20 cellular contexts compared by ENCODE assay signal in the genomic region with DNA sequence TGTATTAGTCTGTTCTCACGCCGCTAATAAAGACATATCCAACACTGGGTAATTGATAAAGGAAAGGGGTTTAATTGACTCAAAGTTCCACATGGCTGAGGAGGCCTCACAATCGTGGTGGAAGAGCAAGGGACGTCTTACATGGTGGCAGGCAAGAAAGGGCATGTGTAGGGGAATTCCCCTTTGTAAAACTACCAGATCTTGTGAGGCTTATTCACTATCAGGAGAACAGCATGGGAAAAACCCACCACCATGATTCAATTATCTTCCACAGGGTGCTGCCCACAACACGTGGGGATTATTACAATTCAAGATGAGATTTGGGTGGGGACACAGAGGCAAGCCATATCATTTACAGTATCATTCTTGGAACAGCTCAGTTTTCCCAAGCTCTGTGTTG.
DNase-seq lines count a peak whose midpoint lies in the region; ATAC-seq, FAIRE-seq and TF ChIP-seq lines count a peak whose summit lies in the region.
"Had no signal": no experiment of that assay in that cellular context is flagged by ENCODE, and none has a peak within 500 bp of the region (broad histone marks: within the 10 kb centered on the region; RNA-seq: fewer than 3 reads in every experiment).

No MANE protein-coding gene starts in this region.

- TF ChIP-seq POLR2A in IMR-90 (IDR thresholded peaks at IDR 0.05; ENCODE audit: low read depth, low read length) (no peak), stomach (IDR thresholded peaks at IDR 0.05) (no peak)

- ATAC-seq in IMR-90 (ENCODE audit: low read depth): no peak
- ATAC-seq: left cardiac atrium had no signal

- H3K4me3 ChIP-seq in IMR-90 (ENCODE audit: insufficient read depth, low read depth, low read length) (no peak overlapping the region), bronchial epithelial cell (ENCODE audit: low read depth, low read length) (no peak overlapping the region), stomach (no peak overlapping the region)
- H3K4me3 ChIP-seq: HAP-1, prostate gland, testis had no signal

- no peaks in the 10 kb centered on the region for H3K9me3 Mint-ChIP-seq in activated naive CD4-positive, alpha-beta T cell treated with anti-CD3 and anti-CD28 coated beads, Interleukin-2, amount 50 U/mL, for 24 hours
- peaks cover 16% of the 10 kb centered on the region for H3K9me3 Mint-ChIP-seq in stimulated activated naive CD8-positive, alpha-beta T cell treated with anti-CD3 and anti-CD28 coated beads, Interleukin-15, Interleukin-2, amounts not matched to agents 100 ng/mL and 50 ng/mL, for 24 hours

- no peak overlapping the region for H3K14ac ChIP-seq in IMR-90 (replicated peaks; ENCODE audit: low read depth, low read length)

- no peak overlapping the region for H2AK9ac ChIP-seq in IMR-90 (replicated peaks; ENCODE audit: low read depth, low read length, poor library complexity)

- H2AFZ ChIP-seq in IMR-90 (replicated peaks; ENCODE audit: low read length, poor library complexity): no peak overlapping the region

- DNase-seq in activated naive CD4-positive, alpha-beta T cell treated with anti-CD3 and anti-CD28 coated beads, Interleukin-2, amount 50 U/mL, for 16 hours: no peak
- DNase-seq in IMR-90 (peak; percentile 11), bronchial epithelial cell (ENCODE audit: low read depth) (peak; percentile 73), GF-D8 (lab: John Stamatoyannopoulos, UW) (no peak), stomach (no peak)
- DNase-seq: activated CD4-positive, alpha-beta memory T cell treated with anti-CD3 and anti-CD28 coated beads for 36 hours; cerebellar nuclear complex; left cardiac atrium; mesenchymal stem cell; NCI-H1092 treated with DMSO at 0.1 percent for 48 hours; NCI-H187 treated with DMSO at 0.1 percent for 48 hours; NCI-H69; T-helper 1 cell; testis had no signal

- no peak overlapping the region for H3K56ac ChIP-seq in IMR-90 (ENCODE audit: extremely low read depth, insufficient read depth, low read length)

- TF ChIP-seq CTCF in IMR-90 (conservative IDR thresholded peaks at IDR 0.05; ENCODE audit: low read depth, low read length) (no peak), bronchial epithelial cell (IDR thresholded peaks at IDR 0.05; ENCODE audit: insufficient read depth, low read length, severe bottlenecking) (no peak), stomach (IDR thresholded peaks at IDR 0.05) (no peak)

- FAIRE-seq in bronchial epithelial cell (lab: Jason Lieb, UNC): no peak
- FAIRE-seq: D721Med had no signal

- H3K9me3 ChIP-seq in IMR-90 (ENCODE audit: control insufficient read depth, insufficient read depth, low read length): no peaks in the 10 kb centered on the region
- H3K9me3 ChIP-seq in stomach: no peaks in the 10 kb centered on the region
- H3K9me3 ChIP-seq: HAP-1, prostate gland, testis had no signal

- no peak overlapping the region for H3K4ac ChIP-seq in IMR-90 (ENCODE audit: low read depth, low read length)

- TF ChIP-seq RAD21 in IMR-90 (IDR thresholded peaks at IDR 0.05; ENCODE audit: low read length): no peak

- BruUV-seq in IMR-90 (replicated peaks; lab: Mats Ljungman, UMichigan): no TSS peak

- no peaks in the 10 kb centered on the region; a peak in 1 of 4 replicates for H3K79me1 ChIP-seq in IMR-90 (ENCODE audit: low read depth in 1 of 2, low read length in 2 of 2)

- H3K4me1 Mint-ChIP-seq in activated naive CD4-positive, alpha-beta T cell treated with anti-CD3 and anti-CD28 coated beads, Interleukin-2, amount 50 U/mL, for 24 hours: peaks cover 62% of the 10 kb centered on the region
- H3K4me1 Mint-ChIP-seq in stimulated activated naive CD8-positive, alpha-beta T cell treated with anti-CD3 and anti-CD28 coated beads, Interleukin-15, Interleukin-2, amounts not matched to agents 100 ng/mL and 50 ng/mL, for 24 hours (ENCODE audit: low read depth): peaks cover 47% of the 10 kb centered on the region

- no peaks in the 10 kb centered on the region for H4K20me1 ChIP-seq in IMR-90 (ENCODE audit: insufficient read depth, low read length)

- CTCF ChIA-PET in IMR-90 (lab: Yijun Ruan, JAX): no interaction called here

- H3K9me1 ChIP-seq in IMR-90 (ENCODE audit: insufficient read depth, low read length): no peaks in the 10 kb centered on the region; the same call in 1 of the 2 replicates

- H2BK120ac ChIP-seq in IMR-90 (ENCODE audit: low read depth, low read length): no peak overlapping the region

- no peak overlapping the region for H2BK5ac ChIP-seq in IMR-90 (ENCODE audit: low read depth, low read length, poor library complexity, severe bottlenecking)

- no CpG with 5 or more reads among the region's 5 CpGs for WGBS in IMR-90 (ENCODE audit: extremely low coverage in 2 of 2, insufficient read length in 1 of 2), 2 experiments
- WGBS in stomach, 5 donors: 72 to 83% (median 76%) methylated on average over 5 of the region's 5 CpGs

- H3K27ac ChIP-seq in IMR-90 (ENCODE audit: insufficient read depth, low read length) (no peak overlapping the region), stomach (no peak overlapping the region)
- H3K27ac ChIP-seq: prostate gland, testis had no signal

- no peak overlapping the region for H2BK15ac ChIP-seq in IMR-90 (ENCODE audit: low read depth, low read length)

- TF ChIP-seq EP300 in stomach (IDR thresholded peaks at IDR 0.05): no peak

- H4K5ac ChIP-seq in IMR-90 (ENCODE audit: low read depth, low read length): no peak overlapping the region

- intact Hi-C loops in IMR-90 (cut with micrococcal nuclease) (loop anchor here (10.0 kb wide), 1 partner anchor 628 kb away; no protein-coding TSS in a partner anchor), stomach (cut with DNase I; ENCODE audit: low total_unique reads) (no loop called here)

- H3K23ac ChIP-seq in IMR-90 (ENCODE audit: low read depth, low read length): no peak overlapping the region

- no peak overlapping the region for H4K91ac ChIP-seq in IMR-90 (ENCODE audit: insufficient read depth, low read depth, low read length)

- peaks cover 28% of the 10 kb centered on the region for H3K36me3 Mint-ChIP-seq in activated naive CD4-positive, alpha-beta T cell treated with anti-CD3 and anti-CD28 coated beads, Interleukin-2, amount 50 U/mL, for 24 hours
- H3K36me3 Mint-ChIP-seq in stimulated activated naive CD8-positive, alpha-beta T cell treated with anti-CD3 and anti-CD28 coated beads, Interleukin-15, Interleukin-2, amounts not matched to agents 100 ng/mL and 50 ng/mL, for 24 hours (ENCODE audit: low read depth): peaks cover 62% of the 10 kb centered on the region

- H3K18ac ChIP-seq in IMR-90 (ENCODE audit: low read depth, low read length): no peak overlapping the region

- H3K27me3 ChIP-seq in IMR-90 (ENCODE audit: control insufficient read depth, insufficient read depth, low read length): no peaks in the 10 kb centered on the region
- no peaks in the 10 kb centered on the region for H3K27me3 ChIP-seq in bronchial epithelial cell (ENCODE audit: control insufficient read depth, insufficient read depth, low read length)
- H3K27me3 ChIP-seq in stomach: no peaks in the 10 kb centered on the region
- H3K27me3 ChIP-seq: testis had no signal

- peak overlapping the region; percentile 32 for H3K4me3 Mint-ChIP-seq in activated naive CD4-positive, alpha-beta T cell treated with anti-CD3 and anti-CD28 coated beads, Interleukin-2, amount 50 U/mL, for 24 hours
- peak overlapping the region; percentile 42 for H3K4me3 Mint-ChIP-seq in stimulated activated naive CD8-positive, alpha-beta T cell treated with anti-CD3 and anti-CD28 coated beads, Interleukin-15, Interleukin-2, amounts not matched to agents 100 ng/mL and 50 ng/mL, for 24 hours
- H3K4me3 Mint-ChIP-seq: activated CD4-positive, alpha-beta memory T cell treated with anti-CD3 and anti-CD28 coated beads for 36 hours; CD14-positive monocyte had no signal

- no peak overlapping the region for H2AK5ac ChIP-seq in IMR-90 (ENCODE audit: low read depth, low read length)

- no peak overlapping the region for H2BK20ac ChIP-seq in IMR-90 (ENCODE audit: low read depth, low read length)

- in situ Hi-C loops in IMR-90 (cut with MboI; ENCODE audit: low sequenced_read_pairs): loop anchor here (10.0 kb wide), 2 partner anchors 218 to 398 kb away; no protein-coding TSS in a partner anchor

- POLR2A ChIA-PET in IMR-90 (lab: Charles Lee; ENCODE audit: unreplicated experiment): no interaction called here

- peaks cover 4% of the 10 kb centered on the region; the same call in 1 of the 2 replicates for H3K4me1 ChIP-seq in IMR-90 (ENCODE audit: control insufficient read depth, insufficient read depth, low read length)
- H3K4me1 ChIP-seq in stomach: peaks cover 0 to 10% (median 7%) of the 10 kb centered on the region in 4 donors
- H3K4me1 ChIP-seq: HAP-1, prostate gland had no signal

- H3K36me3 ChIP-seq in IMR-90 (ENCODE audit: control insufficient read depth, insufficient read depth, low read length) (no peaks in the 10 kb centered on the region), bronchial epithelial cell (ENCODE audit: control insufficient read depth, insufficient read depth, low read length) (no peaks in the 10 kb centered on the region), stomach (peaks cover 2 to 15% (median 7%) of the 10 kb centered on the region in 4 donors)
- H3K36me3 ChIP-seq: HAP-1, prostate gland had no signal

- H3K4me2 ChIP-seq in IMR-90 (ENCODE audit: low read depth, low read length): no peak overlapping the region

- dilution Hi-C loops in IMR-90 (cut with HindIII; ENCODE audit: low sequenced_read_pairs, unreplicated experiment): no loop called here

- no peak overlapping the region for H3K9ac ChIP-seq in IMR-90 (ENCODE audit: low read depth, low read length)

- H4K8ac ChIP-seq in IMR-90 (ENCODE audit: low read depth in 2 of 2, low read length in 2 of 2): no peak overlapping the region

- no peaks in the 10 kb centered on the region for H3K27me3 Mint-ChIP-seq in activated naive CD4-positive, alpha-beta T cell treated with anti-CD3 and anti-CD28 coated beads, Interleukin-2, amount 50 U/mL, for 24 hours
- H3K27me3 Mint-ChIP-seq in stimulated activated naive CD8-positive, alpha-beta T cell treated with anti-CD3 and anti-CD28 coated beads, Interleukin-15, Interleukin-2, amounts not matched to agents 100 ng/mL and 50 ng/mL, for 24 hours: no peaks in the 10 kb centered on the region
- H3K27me3 Mint-ChIP-seq: activated CD4-positive, alpha-beta memory T cell treated with anti-CD3 and anti-CD28 coated beads for 36 hours had no signal

- H3K27ac Mint-ChIP-seq in activated naive CD4-positive, alpha-beta T cell treated with anti-CD3 and anti-CD28 coated beads, Interleukin-2, amount 50 U/mL, for 24 hours: peak overlapping the region; percentile 78
- peak overlapping the region; percentile 82 for H3K27ac Mint-ChIP-seq in stimulated activated naive CD8-positive, alpha-beta T cell treated with anti-CD3 and anti-CD28 coated beads, Interleukin-15, Interleukin-2, amounts not matched to agents 100 ng/mL and 50 ng/mL, for 24 hours
- H3K27ac Mint-ChIP-seq: activated CD4-positive, alpha-beta memory T cell treated with anti-CD3 and anti-CD28 coated beads for 36 hours had no signal

TF ChIP-seq in IMR-90, 13 proteins besides CTCF, POLR2A, EP300 and RAD21 (continues in another document):
- TF ChIP-seq FOS (IDR thresholded peaks at IDR 0.05; ENCODE audit: low read depth, low read length) (no peak), CHD1 (IDR thresholded peaks at IDR 0.05; ENCODE audit: low read depth, low read length) (no peak), MAFK (IDR thresholded peaks at IDR 0.05; ENCODE audit: low read depth, low read length) (no peak), CEBPB (IDR thresholded peaks at IDR 0.05; ENCODE audit: low read depth, low read length) (no peak)

Comparison
In these comparisons a context has a peak if more than half of its experiments do, and no peak if none do; other contexts are left out.
1. DNase-seq: peak in IMR-90 (single experiment) and bronchial epithelial cell (single experiment); none in activated naive CD4-positive, alpha-beta T cell treated with anti-CD3 and anti-CD28 coated beads, Interleukin-2, amount 50 U/mL, for 16 hours (single experiment), GF-D8 (single experiment) and stomach (single experiment).